Comparison of ENCODE assay signal across 1 cellular context in genomic region chr18:80009661-80010550, GRCh38.
TF ChIP-seq lines count a peak whose summit lies in the region.

No MANE protein-coding gene starts in this region.

TF ChIP-seq in K562, 482 proteins besides CTCF, POLR2A, EP300 and RAD21 (continued from another document and continues in another):
- no peak for TF ChIP-seq ZNF239 (CRISPR knock-in tag; IDR thresholded peaks at IDR 0.05)
- peak; percentile 84 for TF ChIP-seq L3MBTL2 (IDR thresholded peaks at IDR 0.05)
- TF ChIP-seq HDAC2 (IDR thresholded peaks at IDR 0.05) = no peak
- TF ChIP-seq ZBTB11 (CRISPR knock-in tag; IDR thresholded peaks at IDR 0.05) = no peak
- TF ChIP-seq ZBTB40 (IDR thresholded peaks at IDR 0.05) = no peak
- TF ChIP-seq ZBTB40 (CRISPR knock-in tag; IDR thresholded peaks at IDR 0.05) = no peak
- TF ChIP-seq TOE1 (IDR thresholded peaks at IDR 0.05; ENCODE audit: borderline replicate concordance) = peak; percentile 82
- no peak for TF ChIP-seq TOE1 (CRISPR knock-in tag; IDR thresholded peaks at IDR 0.05; ENCODE audit: borderline replicate concordance, low read depth)
- TF ChIP-seq RNF219 (CRISPR knock-in tag; IDR thresholded peaks at IDR 0.05) = no peak
- TF ChIP-seq TRIM24 (IDR thresholded peaks at IDR 0.05) = peak in 1 of 2 experiments; percentile 49; a peak in 2 of 4 replicates
- no peak for TF ChIP-seq CREB5 (CRISPR knock-in tag; IDR thresholded peaks at IDR 0.05)
- TF ChIP-seq ZNF561 (CRISPR knock-in tag; conservative IDR thresholded peaks at IDR 0.05) = no peak
- peak; percentile 19; the same call in 1 of the 2 replicates for TF ChIP-seq ATF3 (IDR thresholded peaks at IDR 0.05)
- TF ChIP-seq ATF3 (CRISPR knock-in tag; conservative IDR thresholded peaks at IDR 0.05) = no peak
- TF ChIP-seq JUND (IDR thresholded peaks at IDR 0.05; ENCODE audit: borderline replicate concordance, low read depth, low read length) = peak; percentile 9; the same call in 1 of the 2 replicates
- TF ChIP-seq JUND (tag; IDR thresholded peaks at IDR 0.05; ENCODE audit: borderline replicate concordance, low read depth, low read length) = no peak
- TF ChIP-seq ZNF431 (CRISPR knock-in tag; IDR thresholded peaks at IDR 0.05) = no peak
- peak; percentile 65; the same call in 1 of the 2 replicates for TF ChIP-seq TARDBP (IDR thresholded peaks at IDR 0.05)
- no peak for TF ChIP-seq ZNF324 (CRISPR knock-in tag; IDR thresholded peaks at IDR 0.05)
- no peak for TF ChIP-seq LCOR (CRISPR knock-in tag; IDR thresholded peaks at IDR 0.05)
- no peak for TF ChIP-seq NFIX (CRISPR knock-in tag; IDR thresholded peaks at IDR 0.05; ENCODE audit: low read depth)
- TF ChIP-seq ZNF592 (IDR thresholded peaks at IDR 0.05) = 0 out of 2 replicates have a peak, but pooled peaks have one; percentile 38
- TF ChIP-seq CTBP1 (IDR thresholded peaks at IDR 0.05; ENCODE audit: borderline replicate concordance) = peak; percentile 52; the same call in 1 of the 2 replicates
- TF ChIP-seq RFX1 (IDR thresholded peaks at IDR 0.05) = no peak
- no peak for TF ChIP-seq ZNF354B (CRISPR knock-in tag; IDR thresholded peaks at IDR 0.05)
- TF ChIP-seq ELF4 (CRISPR knock-in tag; IDR thresholded peaks at IDR 0.05) = no peak
- no peak for TF ChIP-seq CBX3 (IDR thresholded peaks at IDR 0.05; ENCODE audit: borderline replicate concordance in 1 of 2, low read length in 2 of 2)
- no peak for TF ChIP-seq AFF1 (IDR thresholded peaks at IDR 0.05; ENCODE audit: low read depth in 1 of 2, partially characterized antibody in 2 of 2)
- TF ChIP-seq C11orf30 (IDR thresholded peaks at IDR 0.05; ENCODE audit: low read depth) = 0 out of 2 replicates have a peak, but pooled peaks have one; percentile 35
